1 cellular context compared by ENCODE assay signal in the genomic region with DNA sequence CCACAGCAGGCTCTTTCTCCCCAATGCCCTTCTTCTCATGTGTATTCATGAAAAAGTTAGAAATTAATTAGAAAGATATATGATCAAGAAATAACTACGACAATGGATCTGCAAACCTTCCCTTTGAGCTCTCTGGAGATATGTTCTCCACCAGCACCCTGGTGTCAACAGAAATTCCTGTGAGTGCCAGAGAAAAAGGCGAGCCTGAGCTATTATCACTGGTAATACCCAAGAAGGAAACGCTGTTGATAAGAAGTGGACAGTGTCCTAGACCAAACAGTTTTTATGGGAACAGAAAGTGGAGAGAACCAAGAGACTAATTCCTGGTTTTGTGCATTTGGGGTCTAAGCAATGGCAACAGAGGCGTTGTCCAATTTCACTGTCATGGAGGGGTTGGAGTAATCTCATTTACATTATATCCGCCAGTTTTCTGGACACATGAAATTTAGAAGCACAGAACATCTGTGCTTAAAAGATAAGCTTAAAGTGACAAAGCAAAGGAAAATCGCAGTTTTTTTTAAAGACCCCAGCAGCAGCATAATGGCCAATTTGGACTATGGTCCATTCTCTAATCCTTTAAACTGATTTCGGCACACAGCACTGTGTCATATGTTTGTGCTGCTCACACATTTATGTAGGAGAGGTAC.
TF ChIP-seq lines count a peak whose summit lies in the region.

No MANE protein-coding gene starts in this region.

TF ChIP-seq in K562, 482 proteins besides CTCF, POLR2A, EP300 and RAD21 (continued from another document and continues in another):
- TF ChIP-seq, protein P1, sequence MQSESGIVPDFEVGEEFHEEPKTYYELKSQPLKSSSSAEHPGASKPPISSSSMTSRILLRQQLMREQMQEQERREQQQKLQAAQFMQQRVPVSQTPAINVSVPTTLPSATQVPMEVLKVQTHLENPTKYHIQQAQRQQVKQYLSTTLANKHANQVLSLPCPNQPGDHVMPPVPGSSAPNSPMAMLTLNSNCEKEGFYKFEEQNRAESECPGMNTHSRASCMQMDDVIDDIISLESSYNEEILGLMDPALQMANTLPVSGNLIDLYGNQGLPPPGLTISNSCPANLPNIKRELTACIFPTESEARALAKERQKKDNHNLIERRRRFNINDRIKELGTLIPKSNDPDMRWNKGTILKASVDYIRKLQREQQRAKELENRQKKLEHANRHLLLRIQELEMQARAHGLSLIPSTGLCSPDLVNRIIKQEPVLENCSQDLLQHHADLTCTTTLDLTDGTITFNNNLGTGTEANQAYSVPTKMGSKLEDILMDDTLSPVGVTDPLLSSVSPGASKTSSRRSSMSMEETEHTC (IDR thresholded peaks at IDR 0.05) = no peak
- TF ChIP-seq ZNF282 (CRISPR knock-in tag; IDR thresholded peaks at IDR 0.05) (no peak), XRCC5 (IDR thresholded peaks at IDR 0.05; ENCODE audit: low read depth, low read length) (no peak), TAL1 (IDR thresholded peaks at IDR 0.05) (peak; percentile 84), C11orf30 (IDR thresholded peaks at IDR 0.05; ENCODE audit: low read depth) (peak; percentile 35; the same call in 1 of the 2 replicates), MTA2 (IDR thresholded peaks at IDR 0.05; ENCODE audit: low read depth) (peak; percentile 65), CBFA2T2 (conservative IDR thresholded peaks at IDR 0.05) (peak; percentile 59), ZC3H4 (CRISPR knock-in tag; IDR thresholded peaks at IDR 0.05; ENCODE audit: borderline replicate concordance) (no peak), ZNF551 (CRISPR knock-in tag; IDR thresholded peaks at IDR 0.05) (no peak), TAF15 (IDR thresholded peaks at IDR 0.05; ENCODE audit: low read depth, low read length) (no peak), ZKSCAN8 (CRISPR knock-in tag; IDR thresholded peaks at IDR 0.05) (0 out of 2 replicates have a peak, but pooled peaks have one; percentile 16), PHF8 (IDR thresholded peaks at IDR 0.05; ENCODE audit: borderline replicate concordance, low read length) (no peak), KAT7 (CRISPR knock-in tag; IDR thresholded peaks at IDR 0.05; ENCODE audit: borderline replicate concordance) (no peak), ZNF197 (CRISPR knock-in tag; IDR thresholded peaks at IDR 0.05; ENCODE audit: low read depth) (peak; percentile 76; the same call in 1 of the 2 replicates), NFE2 (IDR thresholded peaks at IDR 0.05; ENCODE audit: low read depth) (peak; percentile 48), NR2C2 (CRISPR knock-in tag; IDR thresholded peaks at IDR 0.05) (no peak), NR2C2 (tag; IDR thresholded peaks at IDR 0.05) (no peak), KLF16 (IDR thresholded peaks at IDR 0.05) (peak; percentile 12; the same call in 1 of the 2 replicates), ZNF644 (tag; IDR thresholded peaks at IDR 0.05; ENCODE audit: low read depth) (peak; percentile 80), MAFG (tag; conservative IDR thresholded peaks at IDR 0.05) (peak; percentile 26), ZNF354B (CRISPR knock-in tag; IDR thresholded peaks at IDR 0.05) (no peak), SMARCE1 (IDR thresholded peaks at IDR 0.05) (0 out of 2 replicates have a peak, but pooled peaks have one; percentile 51), HOXB6 (CRISPR knock-in tag; IDR thresholded peaks at IDR 0.05; ENCODE audit: borderline replicate concordance) (no peak), FOXK2 (conservative IDR thresholded peaks at IDR 0.05 in 1 of 2, IDR thresholded peaks at IDR 0.05 in 1 of 2; ENCODE audit: low read depth in 2 of 2) (peak in 1 of 2 experiments; percentile 43; a peak in 1 of 4 replicates), DPF2 (IDR thresholded peaks at IDR 0.05) (peak; percentile 82), CREM (IDR thresholded peaks at IDR 0.05; ENCODE audit: low read depth) (no peak), SMARCA4 (IDR thresholded peaks at IDR 0.05) (peak; percentile 80; the same call in 1 of the 2 replicates), ZKSCAN1 (IDR thresholded peaks at IDR 0.05; ENCODE audit: low read depth, low read length) (no peak), ZZZ3 (IDR thresholded peaks at IDR 0.05) (no peak), MEIS2 (IDR thresholded peaks at IDR 0.05; ENCODE audit: partially characterized antibody) (peak; percentile 52), MECOM (CRISPR knock-in tag; IDR thresholded peaks at IDR 0.05) (no peak), ETV1 (tag; conservative IDR thresholded peaks at IDR 0.05; ENCODE audit: low read depth) (0 out of 2 replicates have a peak, but pooled peaks have one; percentile 7), ADNP (tag; IDR thresholded peaks at IDR 0.05) (no peak; the same call in 1 of the 2 replicates)
- TF ChIP-seq, protein P2, sequence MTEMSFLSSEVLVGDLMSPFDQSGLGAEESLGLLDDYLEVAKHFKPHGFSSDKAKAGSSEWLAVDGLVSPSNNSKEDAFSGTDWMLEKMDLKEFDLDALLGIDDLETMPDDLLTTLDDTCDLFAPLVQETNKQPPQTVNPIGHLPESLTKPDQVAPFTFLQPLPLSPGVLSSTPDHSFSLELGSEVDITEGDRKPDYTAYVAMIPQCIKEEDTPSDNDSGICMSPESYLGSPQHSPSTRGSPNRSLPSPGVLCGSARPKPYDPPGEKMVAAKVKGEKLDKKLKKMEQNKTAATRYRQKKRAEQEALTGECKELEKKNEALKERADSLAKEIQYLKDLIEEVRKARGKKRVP (CRISPR knock-in tag; IDR thresholded peaks at IDR 0.05) = no peak
- TF ChIP-seq, protein P3, sequence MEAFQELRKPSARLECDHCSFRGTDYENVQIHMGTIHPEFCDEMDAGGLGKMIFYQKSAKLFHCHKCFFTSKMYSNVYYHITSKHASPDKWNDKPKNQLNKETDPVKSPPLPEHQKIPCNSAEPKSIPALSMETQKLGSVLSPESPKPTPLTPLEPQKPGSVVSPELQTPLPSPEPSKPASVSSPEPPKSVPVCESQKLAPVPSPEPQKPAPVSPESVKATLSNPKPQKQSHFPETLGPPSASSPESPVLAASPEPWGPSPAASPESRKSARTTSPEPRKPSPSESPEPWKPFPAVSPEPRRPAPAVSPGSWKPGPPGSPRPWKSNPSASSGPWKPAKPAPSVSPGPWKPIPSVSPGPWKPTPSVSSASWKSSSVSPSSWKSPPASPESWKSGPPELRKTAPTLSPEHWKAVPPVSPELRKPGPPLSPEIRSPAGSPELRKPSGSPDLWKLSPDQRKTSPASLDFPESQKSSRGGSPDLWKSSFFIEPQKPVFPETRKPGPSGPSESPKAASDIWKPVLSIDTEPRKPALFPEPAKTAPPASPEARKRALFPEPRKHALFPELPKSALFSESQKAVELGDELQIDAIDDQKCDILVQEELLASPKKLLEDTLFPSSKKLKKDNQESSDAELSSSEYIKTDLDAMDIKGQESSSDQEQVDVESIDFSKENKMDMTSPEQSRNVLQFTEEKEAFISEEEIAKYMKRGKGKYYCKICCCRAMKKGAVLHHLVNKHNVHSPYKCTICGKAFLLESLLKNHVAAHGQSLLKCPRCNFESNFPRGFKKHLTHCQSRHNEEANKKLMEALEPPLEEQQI (IDR thresholded peaks at IDR 0.05) = 0 out of 2 replicates have a peak, but pooled peaks have one; percentile 49
- TF ChIP-seq, protein P4, sequence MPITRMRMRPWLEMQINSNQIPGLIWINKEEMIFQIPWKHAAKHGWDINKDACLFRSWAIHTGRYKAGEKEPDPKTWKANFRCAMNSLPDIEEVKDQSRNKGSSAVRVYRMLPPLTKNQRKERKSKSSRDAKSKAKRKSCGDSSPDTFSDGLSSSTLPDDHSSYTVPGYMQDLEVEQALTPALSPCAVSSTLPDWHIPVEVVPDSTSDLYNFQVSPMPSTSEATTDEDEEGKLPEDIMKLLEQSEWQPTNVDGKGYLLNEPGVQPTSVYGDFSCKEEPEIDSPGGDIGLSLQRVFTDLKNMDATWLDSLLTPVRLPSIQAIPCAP (CRISPR knock-in tag; IDR thresholded peaks at IDR 0.05; ENCODE audit: borderline replicate concordance) = no peak
- TF ChIP-seq, protein P5, sequence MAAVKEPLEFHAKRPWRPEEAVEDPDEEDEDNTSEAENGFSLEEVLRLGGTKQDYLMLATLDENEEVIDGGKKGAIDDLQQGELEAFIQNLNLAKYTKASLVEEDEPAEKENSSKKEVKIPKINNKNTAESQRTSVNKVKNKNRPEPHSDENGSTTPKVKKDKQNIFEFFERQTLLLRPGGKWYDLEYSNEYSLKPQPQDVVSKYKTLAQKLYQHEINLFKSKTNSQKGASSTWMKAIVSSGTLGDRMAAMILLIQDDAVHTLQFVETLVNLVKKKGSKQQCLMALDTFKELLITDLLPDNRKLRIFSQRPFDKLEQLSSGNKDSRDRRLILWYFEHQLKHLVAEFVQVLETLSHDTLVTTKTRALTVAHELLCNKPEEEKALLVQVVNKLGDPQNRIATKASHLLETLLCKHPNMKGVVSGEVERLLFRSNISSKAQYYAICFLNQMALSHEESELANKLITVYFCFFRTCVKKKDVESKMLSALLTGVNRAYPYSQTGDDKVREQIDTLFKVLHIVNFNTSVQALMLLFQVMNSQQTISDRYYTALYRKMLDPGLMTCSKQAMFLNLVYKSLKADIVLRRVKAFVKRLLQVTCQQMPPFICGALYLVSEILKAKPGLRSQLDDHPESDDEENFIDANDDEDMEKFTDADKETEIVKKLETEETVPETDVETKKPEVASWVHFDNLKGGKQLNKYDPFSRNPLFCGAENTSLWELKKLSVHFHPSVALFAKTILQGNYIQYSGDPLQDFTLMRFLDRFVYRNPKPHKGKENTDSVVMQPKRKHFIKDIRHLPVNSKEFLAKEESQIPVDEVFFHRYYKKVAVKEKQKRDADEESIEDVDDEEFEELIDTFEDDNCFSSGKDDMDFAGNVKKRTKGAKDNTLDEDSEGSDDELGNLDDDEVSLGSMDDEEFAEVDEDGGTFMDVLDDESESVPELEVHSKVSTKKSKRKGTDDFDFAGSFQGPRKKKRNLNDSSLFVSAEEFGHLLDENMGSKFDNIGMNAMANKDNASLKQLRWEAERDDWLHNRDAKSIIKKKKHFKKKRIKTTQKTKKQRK (IDR thresholded peaks at IDR 0.05; ENCODE audit: borderline replicate concordance, low read depth, low read length) = no peak
- TF ChIP-seq, protein P6, sequence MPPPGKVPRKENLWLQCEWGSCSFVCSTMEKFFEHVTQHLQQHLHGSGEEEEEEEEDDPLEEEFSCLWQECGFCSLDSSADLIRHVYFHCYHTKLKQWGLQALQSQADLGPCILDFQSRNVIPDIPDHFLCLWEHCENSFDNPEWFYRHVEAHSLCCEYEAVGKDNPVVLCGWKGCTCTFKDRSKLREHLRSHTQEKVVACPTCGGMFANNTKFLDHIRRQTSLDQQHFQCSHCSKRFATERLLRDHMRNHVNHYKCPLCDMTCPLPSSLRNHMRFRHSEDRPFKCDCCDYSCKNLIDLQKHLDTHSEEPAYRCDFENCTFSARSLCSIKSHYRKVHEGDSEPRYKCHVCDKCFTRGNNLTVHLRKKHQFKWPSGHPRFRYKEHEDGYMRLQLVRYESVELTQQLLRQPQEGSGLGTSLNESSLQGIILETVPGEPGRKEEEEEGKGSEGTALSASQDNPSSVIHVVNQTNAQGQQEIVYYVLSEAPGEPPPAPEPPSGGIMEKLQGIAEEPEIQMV (tag; conservative IDR thresholded peaks at IDR 0.05; ENCODE audit: low read depth) = no peak
- TF ChIP-seq, protein P7, sequence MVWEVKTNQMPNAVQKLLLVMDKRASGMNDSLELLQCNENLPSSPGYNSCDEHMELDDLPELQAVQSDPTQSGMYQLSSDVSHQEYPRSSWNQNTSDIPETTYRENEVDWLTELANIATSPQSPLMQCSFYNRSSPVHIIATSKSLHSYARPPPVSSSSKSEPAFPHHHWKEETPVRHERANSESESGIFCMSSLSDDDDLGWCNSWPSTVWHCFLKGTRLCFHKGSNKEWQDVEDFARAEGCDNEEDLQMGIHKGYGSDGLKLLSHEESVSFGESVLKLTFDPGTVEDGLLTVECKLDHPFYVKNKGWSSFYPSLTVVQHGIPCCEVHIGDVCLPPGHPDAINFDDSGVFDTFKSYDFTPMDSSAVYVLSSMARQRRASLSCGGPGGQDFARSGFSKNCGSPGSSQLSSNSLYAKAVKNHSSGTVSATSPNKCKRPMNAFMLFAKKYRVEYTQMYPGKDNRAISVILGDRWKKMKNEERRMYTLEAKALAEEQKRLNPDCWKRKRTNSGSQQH (CRISPR knock-in tag; IDR thresholded peaks at IDR 0.05) = no peak
- TF ChIP-seq, protein P8, sequence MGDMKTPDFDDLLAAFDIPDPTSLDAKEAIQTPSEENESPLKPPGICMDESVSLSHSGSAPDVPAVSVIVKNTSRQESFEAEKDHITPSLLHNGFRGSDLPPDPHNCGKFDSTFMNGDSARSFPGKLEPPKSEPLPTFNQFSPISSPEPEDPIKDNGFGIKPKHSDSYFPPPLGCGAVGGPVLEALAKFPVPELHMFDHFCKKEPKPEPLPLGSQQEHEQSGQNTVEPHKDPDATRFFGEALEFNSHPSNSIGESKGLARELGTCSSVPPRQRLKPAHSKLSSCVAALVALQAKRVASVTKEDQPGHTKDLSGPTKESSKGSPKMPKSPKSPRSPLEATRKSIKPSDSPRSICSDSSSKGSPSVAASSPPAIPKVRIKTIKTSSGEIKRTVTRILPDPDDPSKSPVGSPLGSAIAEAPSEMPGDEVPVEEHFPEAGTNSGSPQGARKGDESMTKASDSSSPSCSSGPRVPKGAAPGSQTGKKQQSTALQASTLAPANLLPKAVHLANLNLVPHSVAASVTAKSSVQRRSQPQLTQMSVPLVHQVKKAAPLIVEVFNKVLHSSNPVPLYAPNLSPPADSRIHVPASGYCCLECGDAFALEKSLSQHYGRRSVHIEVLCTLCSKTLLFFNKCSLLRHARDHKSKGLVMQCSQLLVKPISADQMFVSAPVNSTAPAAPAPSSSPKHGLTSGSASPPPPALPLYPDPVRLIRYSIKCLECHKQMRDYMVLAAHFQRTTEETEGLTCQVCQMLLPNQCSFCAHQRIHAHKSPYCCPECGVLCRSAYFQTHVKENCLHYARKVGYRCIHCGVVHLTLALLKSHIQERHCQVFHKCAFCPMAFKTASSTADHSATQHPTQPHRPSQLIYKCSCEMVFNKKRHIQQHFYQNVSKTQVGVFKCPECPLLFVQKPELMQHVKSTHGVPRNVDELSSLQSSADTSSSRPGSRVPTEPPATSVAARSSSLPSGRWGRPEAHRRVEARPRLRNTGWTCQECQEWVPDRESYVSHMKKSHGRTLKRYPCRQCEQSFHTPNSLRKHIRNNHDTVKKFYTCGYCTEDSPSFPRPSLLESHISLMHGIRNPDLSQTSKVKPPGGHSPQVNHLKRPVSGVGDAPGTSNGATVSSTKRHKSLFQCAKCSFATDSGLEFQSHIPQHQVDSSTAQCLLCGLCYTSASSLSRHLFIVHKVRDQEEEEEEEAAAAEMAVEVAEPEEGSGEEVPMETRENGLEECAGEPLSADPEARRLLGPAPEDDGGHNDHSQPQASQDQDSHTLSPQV (IDR thresholded peaks at IDR 0.05) = peak; percentile 55
- TF ChIP-seq, protein P9, sequence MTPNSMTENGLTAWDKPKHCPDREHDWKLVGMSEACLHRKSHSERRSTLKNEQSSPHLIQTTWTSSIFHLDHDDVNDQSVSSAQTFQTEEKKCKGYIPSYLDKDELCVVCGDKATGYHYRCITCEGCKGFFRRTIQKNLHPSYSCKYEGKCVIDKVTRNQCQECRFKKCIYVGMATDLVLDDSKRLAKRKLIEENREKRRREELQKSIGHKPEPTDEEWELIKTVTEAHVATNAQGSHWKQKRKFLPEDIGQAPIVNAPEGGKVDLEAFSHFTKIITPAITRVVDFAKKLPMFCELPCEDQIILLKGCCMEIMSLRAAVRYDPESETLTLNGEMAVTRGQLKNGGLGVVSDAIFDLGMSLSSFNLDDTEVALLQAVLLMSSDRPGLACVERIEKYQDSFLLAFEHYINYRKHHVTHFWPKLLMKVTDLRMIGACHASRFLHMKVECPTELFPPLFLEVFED (CRISPR knock-in tag; conservative IDR thresholded peaks at IDR 0.05) = no peak
- TF ChIP-seq, protein P10, sequence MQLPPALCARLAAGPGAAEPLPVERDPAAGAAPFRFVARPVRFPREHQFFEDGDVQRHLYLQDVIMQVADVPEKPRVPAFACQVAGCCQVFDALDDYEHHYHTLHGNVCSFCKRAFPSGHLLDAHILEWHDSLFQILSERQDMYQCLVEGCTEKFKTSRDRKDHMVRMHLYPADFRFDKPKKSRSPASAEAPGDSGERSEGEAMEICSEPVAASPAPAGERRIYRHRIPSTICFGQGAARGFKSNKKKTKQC (CRISPR knock-in tag; IDR thresholded peaks at IDR 0.05) = no peak
